10 cellular contexts compared by ENCODE assay signal in genomic region chr13:23570931-23571330, GRCh38. TPM values are rescaled to one million over a fixed set of nuclear protein-coding genes. Genes with fewer than 3 reads are reported as not detected.
DNase-seq lines count a peak whose midpoint lies in the region; ATAC-seq and TF ChIP-seq lines count a peak whose summit lies in the region.
"Had no signal": no experiment of that assay in that cellular context is flagged by ENCODE, and none has a peak within 500 bp of the region (broad histone marks: within the 10 kb centered on the region; RNA-seq: fewer than 3 reads in every experiment).

No MANE protein-coding gene starts in this region.

- ATAC-seq in HG03095 (IDR thresholded peaks at IDR 0.05; ENCODE audit: unreplicated experiment): no peak
- ATAC-seq: effector memory CD8-positive, alpha-beta T cell had no signal

- DNase-seq in GM13976 (ENCODE audit: low spot score) (no peak), RPMI7951 (ENCODE audit: low read depth) (peak; percentile 55), fibroblast of villous mesenchyme (ENCODE audit: low read depth) (peak; percentile 37), renal cortical epithelial cell (ENCODE audit: low read depth) (peak; percentile 23), GDM1 (lab: John Stamatoyannopoulos, UW) (no peak), GOT3 (lab: John Stamatoyannopoulos, UW) (no peak)
- no peak for DNase-seq in activated naive CD4-positive, alpha-beta T cell treated with anti-CD3 and anti-CD28 coated beads, Interleukin-2, amount 50 U/mL, for 16 hours
- DNase-seq: effector memory CD8-positive, alpha-beta T cell had no signal

- H3K4me3 ChIP-seq in fibroblast of villous mesenchyme (ENCODE audit: low read depth, low read length): peak overlapping the region; percentile 54
- H3K4me3 ChIP-seq: K562 had no signal

- peak; percentile 23 for TF ChIP-seq CTCF in GM13976 (IDR thresholded peaks at IDR 0.05; ENCODE audit: borderline replicate concordance, control extremely low read depth, extremely low read depth, insufficient read depth, missing control alignments)
- no peak for TF ChIP-seq CTCF in fibroblast of villous mesenchyme (IDR thresholded peaks at IDR 0.05; ENCODE audit: insufficient read depth, low read depth, low read length)

- in situ Hi-C loops in GM13976 (cut with MboI; ENCODE audit: low sequenced_read_pairs, unreplicated experiment): loop anchor here (10.0 kb wide), 1 partner anchor 294 kb away; no protein-coding TSS in a partner anchor

RNA-seq across cellular contexts. Expression of gene TNFRSF19, which starts 0.7 kb away (rescaled TPM):
- 39.2 and 44.5 TPM in 2 replicates for total RNA-seq in RPMI7951 (2014; rRNA removed; shearing (Covaris generic))
- total RNA-seq in fibroblast of villous mesenchyme (95.7 and 139 TPM in 2 replicates), renal cortical epithelial cell (22.5 and 30.2 TPM in 2 replicates)

Comparison
In these comparisons a context has a peak if more than half of its experiments do, and no peak if none do; other contexts are left out.
1. DNase-seq: peak in RPMI7951 (single experiment), fibroblast of villous mesenchyme (single experiment) and renal cortical epithelial cell (single experiment); none in GM13976 (single experiment), activated naive CD4-positive, alpha-beta T cell treated with anti-CD3 and anti-CD28 coated beads, Interleukin-2, amount 50 U/mL, for 16 hours (single experiment), GDM1 (single experiment) and GOT3 (single experiment).